Comparison of ENCODE assay signal across 21 cellular contexts in the genomic region with DNA sequence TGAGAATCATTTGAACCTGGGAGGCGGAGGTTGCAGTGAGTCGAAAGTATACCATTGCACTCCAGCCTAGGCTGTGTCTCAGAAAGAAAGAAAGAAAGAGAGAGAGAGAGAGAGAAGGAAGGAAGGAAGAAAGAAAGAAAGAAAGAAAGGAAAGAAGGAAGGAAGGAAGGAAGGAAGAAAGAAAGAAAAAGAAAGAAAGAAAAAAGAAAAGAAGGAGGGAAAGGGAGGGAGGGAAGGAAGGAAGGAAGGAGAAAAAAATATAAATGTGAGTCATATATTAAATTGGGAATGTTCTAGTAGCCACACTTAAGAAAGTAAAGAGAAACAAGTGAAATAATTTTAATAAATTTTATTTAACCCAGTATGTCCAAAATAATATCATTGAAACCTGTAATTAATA.
"Had no signal": no experiment of that assay in that cellular context is flagged by ENCODE, and none has a peak within 500 bp of the region (broad histone marks: within the 10 kb centered on the region; RNA-seq: fewer than 3 reads in every experiment).

No MANE protein-coding gene starts in this region.

- H3K27ac Mint-ChIP-seq: activated naive CD4-positive, alpha-beta T cell treated with anti-CD3 and anti-CD28 coated beads, Interleukin-2, amount 50 U/mL, for 72 hours; stimulated activated effector memory CD8-positive, alpha-beta T cell treated with anti-CD3 and anti-CD28 coated beads, Interleukin-12 subunit alpha, Interleukin-12 subunit beta, amount 100 ng/mL, for 72 hours; T-helper 2 cell treated with Interferon-gamma antibody and Interleukin-4, amounts not matched to agents 5 μg/mL and 100 μg/mL, for 36 hours had no signal

- H3K4me3 ChIP-seq: adrenal gland, left lung, lung, neural progenitor cell, transverse colon, uterus had no signal

- H3K9ac ChIP-seq: neural progenitor cell had no signal

- H3K4me1 ChIP-seq: adrenal gland, uterus had no signal

- H3K27ac ChIP-seq: adrenal gland, left lung, neural progenitor cell had no signal

- ATAC-seq: activated naive CD4-positive, alpha-beta T cell treated with anti-CD3 and anti-CD28 coated beads, Interleukin-2, amount 50 U/mL, for 72 hours; foreskin keratinocyte; left lung; sciatic nerve; stimulated activated effector memory CD8-positive, alpha-beta T cell treated with anti-CD3 and anti-CD28 coated beads, Interleukin-12 subunit alpha, Interleukin-12 subunit beta, amount 100 ng/mL, for 72 hours; stimulated activated naive CD8-positive, alpha-beta T cell treated with anti-CD3 and anti-CD28 coated beads, Interleukin-15, amount 100 ng/mL, for 72 hours had no signal

- H3K4me3 Mint-ChIP-seq: naive B cell; neural progenitor cell; stimulated activated effector memory CD8-positive, alpha-beta T cell treated with anti-CD3 and anti-CD28 coated beads, Interleukin-12 subunit alpha, Interleukin-12 subunit beta, amount 100 ng/mL, for 72 hours; stimulated activated naive CD8-positive, alpha-beta T cell treated with anti-CD3 and anti-CD28 coated beads, Interleukin-15, amount 100 ng/mL, for 72 hours; T-helper 2 cell treated with Interferon-gamma antibody and Interleukin-4, amounts not matched to agents 5 μg/mL and 100 μg/mL, for 36 hours had no signal

- DNase-seq: activated gamma-delta T cell treated with Interleukin-2 at 50 U/mL for 16 hours; activated T-cell treated with anti-CD3 and anti-CD28 coated beads, Interleukin-2, amount 50 U/mL, for 1 hour; adrenal gland; effector CD4-positive, alpha-beta T cell; foreskin keratinocyte; left lung; naive B cell; small intestine; stimulated activated CD4-positive, alpha-beta T cell treated with anti-CD3 and anti-CD28 coated beads, Interleukin-2, amount 100 ng/mL, for 24 hours; stimulated activated naive CD8-positive, alpha-beta T cell treated with anti-CD3 and anti-CD28 coated beads, Interleukin-15, amount 100 ng/mL, for 72 hours; transverse colon; uterus had no signal

- H3K9me3 ChIP-seq: transverse colon, uterus had no signal

- H3K27me3 ChIP-seq: foreskin keratinocyte, uterus had no signal

- H3K36me3 ChIP-seq: adrenal gland, left lung, neural progenitor cell, transverse colon, uterus had no signal

- FAIRE-seq: bronchial epithelial cell, endometrium, small intestine, TTC549 had no signal

- H3K36me3 Mint-ChIP-seq: neural progenitor cell; stimulated activated effector memory CD8-positive, alpha-beta T cell treated with anti-CD3 and anti-CD28 coated beads, Interleukin-12 subunit alpha, Interleukin-12 subunit beta, amount 100 ng/mL, for 72 hours had no signal

- H3K9me3 Mint-ChIP-seq: neural progenitor cell had no signal

- H3K4me2 ChIP-seq: neural progenitor cell had no signal
